In genomic region chr9:21964925-21965385, GRCh38 we compare ENCODE assay signal across 9 cellular contexts. TPM values are rescaled to one million over a fixed set of nuclear protein-coding genes. Genes with fewer than 3 reads are reported as not detected.
DNase-seq lines count a peak whose midpoint lies in the region; ATAC-seq and TF ChIP-seq lines count a peak whose summit lies in the region.
"Had no signal": no experiment of that assay in that cellular context is flagged by ENCODE, and none has a peak within 500 bp of the region (broad histone marks: within the 10 kb centered on the region; RNA-seq: fewer than 3 reads in every experiment).

No MANE protein-coding gene starts in this region.

- TF ChIP-seq CTCF in brain microvascular endothelial cell (IDR thresholded peaks at IDR 0.05; ENCODE audit: low read depth, low read length, missing control alignments) (no peak), WERI-Rb-1 (IDR thresholded peaks at IDR 0.05; ENCODE audit: low read depth, low read length) (no peak)

- peak; percentile 72 for ATAC-seq in stimulated activated memory B cell treated with anti-CD40 and anti-IgM and Interleukin-4, amounts not matched to agents 10 μg/mL and 1 μg/mL and 100 μg/mL, for 72 hours

- no peaks in the 10 kb centered on the region for H3K79me2 ChIP-seq in GM23248 (ENCODE audit: insufficient read depth)

- H3K4me1 ChIP-seq in GM23248 (ENCODE audit: insufficient read depth), result no peaks in the 10 kb centered on the region; the same call in 1 of the 2 replicates

- peak overlapping the region; percentile 71 for H3K4me3 Mint-ChIP-seq in stimulated activated memory B cell treated with anti-CD40 and anti-IgM and Interleukin-4, amounts not matched to agents 10 μg/mL and 1 μg/mL and 100 μg/mL, for 72 hours

- H3K27me3 Mint-ChIP-seq in stimulated activated memory B cell treated with anti-CD40 and anti-IgM and Interleukin-4, amounts not matched to agents 10 μg/mL and 1 μg/mL and 100 μg/mL, for 72 hours, result peaks cover 89% of the 10 kb centered on the region

- in situ Hi-C loops in GM23248 (cut with MboI) (no loop called here), brain microvascular endothelial cell (cut with HindIII; ENCODE audit: low pct_ligation_motif_present, low sequenced_read_pairs) (no loop called here)

- no peak overlapping the region for H3K27ac ChIP-seq in GM23248
- peak overlapping the region; percentile 10 for H3K27ac ChIP-seq in brain microvascular endothelial cell
- no peak overlapping the region for H3K27ac ChIP-seq in WERI-Rb-1
- H3K27ac ChIP-seq: KMS-11 had no signal

- peak overlapping the region; percentile 90 for H2AFZ ChIP-seq in GM23248

- H3K9me3 ChIP-seq in GM23248 (ENCODE audit: low read depth) (peaks cover 3% of the 10 kb centered on the region), WERI-Rb-1 (ENCODE audit: severe bottlenecking) (no peaks in the 10 kb centered on the region)

- peak; percentile 12 for DNase-seq in ELF-1 (ENCODE audit: low read depth, low spot score)
- peak; percentile 63 for DNase-seq in GM23248
- peak; percentile 71 for DNase-seq in OCI-M1 (lab: John Stamatoyannopoulos, UW)
- DNase-seq in brain microvascular endothelial cell, result no peak
- DNase-seq in lung microvascular endothelial cell (ENCODE audit: low read depth in 2 of 2), result peak; percentile 45 to 68
- no peak for DNase-seq in SIG-M5 (lab: John Stamatoyannopoulos, UW)
- no peak for DNase-seq in WERI-Rb-1

- H3F3A ChIP-seq in GM23248 (ENCODE audit: insufficient read depth), result peaks cover 7% of the 10 kb centered on the region; the same call in 1 of the 2 replicates

- H3K9me3 Mint-ChIP-seq in stimulated activated memory B cell treated with anti-CD40 and anti-IgM and Interleukin-4, amounts not matched to agents 10 μg/mL and 1 μg/mL and 100 μg/mL, for 72 hours, result peaks cover 11% of the 10 kb centered on the region

- H3K36me3 ChIP-seq in GM23248 (ENCODE audit: low read depth), result no peaks in the 10 kb centered on the region
- H3K36me3 ChIP-seq in brain microvascular endothelial cell (replicated peaks), result peaks cover 5% of the 10 kb centered on the region
- H3K36me3 ChIP-seq in WERI-Rb-1, result peaks cover 13% of the 10 kb centered on the region

- H3K36me3 Mint-ChIP-seq in stimulated activated memory B cell treated with anti-CD40 and anti-IgM and Interleukin-4, amounts not matched to agents 10 μg/mL and 1 μg/mL and 100 μg/mL, for 72 hours, result peaks cover 10% of the 10 kb centered on the region

- H3K27me3 ChIP-seq in GM23248 (replicated peaks; ENCODE audit: insufficient read depth), result peaks cover 28% of the 10 kb centered on the region
- no peaks in the 10 kb centered on the region for H3K27me3 ChIP-seq in brain microvascular endothelial cell (replicated peaks)
- no peaks in the 10 kb centered on the region for H3K27me3 ChIP-seq in WERI-Rb-1 (ENCODE audit: insufficient read depth, low read depth, severe bottlenecking)

- no peaks in the 10 kb centered on the region for H3K9me2 ChIP-seq in GM23248 (ENCODE audit: insufficient read depth)

- H4K20me1 ChIP-seq in GM23248 (ENCODE audit: insufficient read depth), result no peaks in the 10 kb centered on the region

- WGBS in GM23248 (ENCODE audit: low coverage in 1 of 2, low lambda C conversion rate in 2 of 2, missing lambda C conversion rate in 2 of 2), 2 experiments, result 3 to 5% methylated on average over 28 to 29 of the region's 29 CpGs

- H3K4me1 Mint-ChIP-seq in stimulated activated memory B cell treated with anti-CD40 and anti-IgM and Interleukin-4, amounts not matched to agents 10 μg/mL and 1 μg/mL and 100 μg/mL, for 72 hours, result peaks cover 17% of the 10 kb centered on the region

- H3K4me2 ChIP-seq in GM23248 (ENCODE audit: unreplicated experiment), result peak overlapping the region; percentile 74
- H3K4me2 ChIP-seq: KMS-11 had no signal

- H3K4me3 ChIP-seq in GM23248 (peak overlapping the region; percentile 65), brain microvascular endothelial cell (ENCODE audit: low read depth, low read length) (peak overlapping the region; percentile 55), WERI-Rb-1 (ENCODE audit: low read depth, low read length) (no peak overlapping the region)

- peak overlapping the region; percentile 69 for H3K27ac Mint-ChIP-seq in stimulated activated memory B cell treated with anti-CD40 and anti-IgM and Interleukin-4, amounts not matched to agents 10 μg/mL and 1 μg/mL and 100 μg/mL, for 72 hours

- peak overlapping the region; percentile 65 for H3K9ac ChIP-seq in GM23248
- H3K9ac ChIP-seq: KMS-11 had no signal

RNA-seq across cellular contexts. Expression of gene CDKN2A, which starts 29.2 kb away (rescaled TPM):
- 18.1 and 27.3 TPM in 2 replicates for total RNA-seq in GM23248 (2014; rRNA removed; shearing (Covaris generic))
- 42.2 and 43.6 TPM in 2 replicates for polyA plus RNA-seq in GM23248 (2016; fragmentation: Nextera tagmentation; extraction: Ambion mirVana)
- total RNA-seq in lung microvascular endothelial cell, result 0.60 and 13.3 TPM in 2 replicates

RNA-seq across cellular contexts. Expression of gene CDKN2B-AS1, which starts 29.6 kb away (rescaled TPM):
- 1.3 and 4.1 TPM in 2 replicates for total RNA-seq in GM23248 (2014; rRNA removed; shearing (Covaris generic))
- polyA plus RNA-seq in GM23248 (2016; fragmentation: Nextera tagmentation; extraction: Ambion mirVana), result 0.58 and 0.61 TPM in 2 replicates
- total RNA-seq in lung microvascular endothelial cell, result 0.60 and 1.5 TPM in 2 replicates

RNA-seq across cellular contexts. Expression of gene CDKN2B, which starts 44.1 kb away (rescaled TPM):
- 5.3 and 10.6 TPM in 2 replicates for total RNA-seq in GM23248 (2014; rRNA removed; shearing (Covaris generic))
- 6.7 and 8.9 TPM in 2 replicates for polyA plus RNA-seq in GM23248 (2016; fragmentation: Nextera tagmentation; extraction: Ambion mirVana)
- total RNA-seq in lung microvascular endothelial cell, result 1.4 and 4.4 TPM in 2 replicates

Comparison
In these comparisons a context has a peak if more than half of its experiments do, and no peak if none do; other contexts are left out.
1. DNase-seq: peak in ELF-1 (single experiment), GM23248 (single experiment), OCI-M1 (single experiment) and lung microvascular endothelial cell (2 of 2); none in brain microvascular endothelial cell (single experiment), SIG-M5 (single experiment) and WERI-Rb-1 (single experiment).